Comparison of ENCODE assay signal across 1 cellular context in genomic region chr21:31172328-31172727, GRCh38.
TF ChIP-seq lines count a peak whose summit lies in the region.

No MANE protein-coding gene starts in this region.

TF ChIP-seq in HepG2, 621 proteins besides CTCF, POLR2A, EP300 and RAD21 (continued from another document):
- no peak for TF ChIP-seq ZNF503 (CRISPR knock-in tag; IDR thresholded peaks at IDR 0.05)
- TF ChIP-seq SNRNP70 (IDR thresholded peaks at IDR 0.05; ENCODE audit: low read depth, low read length): no peak
- no peak for TF ChIP-seq RELA (CRISPR knock-in tag; IDR thresholded peaks at IDR 0.05)
- TF ChIP-seq SRSF4 (IDR thresholded peaks at IDR 0.05; ENCODE audit: low read depth, low read length, poor library complexity, severe bottlenecking): no peak
- TF ChIP-seq ZNF33A (CRISPR knock-in tag; IDR thresholded peaks at IDR 0.05; ENCODE audit: borderline replicate concordance): no peak
- no peak for TF ChIP-seq SOX6 (IDR thresholded peaks at IDR 0.05)
- TF ChIP-seq SOX6 (CRISPR knock-in tag; IDR thresholded peaks at IDR 0.05): no peak
- TF ChIP-seq FOSL2 (CRISPR knock-in tag; IDR thresholded peaks at IDR 0.05): no peak
TF ChIP-seq in HepG2: peak in this region for 0.
